In the genomic region with DNA sequence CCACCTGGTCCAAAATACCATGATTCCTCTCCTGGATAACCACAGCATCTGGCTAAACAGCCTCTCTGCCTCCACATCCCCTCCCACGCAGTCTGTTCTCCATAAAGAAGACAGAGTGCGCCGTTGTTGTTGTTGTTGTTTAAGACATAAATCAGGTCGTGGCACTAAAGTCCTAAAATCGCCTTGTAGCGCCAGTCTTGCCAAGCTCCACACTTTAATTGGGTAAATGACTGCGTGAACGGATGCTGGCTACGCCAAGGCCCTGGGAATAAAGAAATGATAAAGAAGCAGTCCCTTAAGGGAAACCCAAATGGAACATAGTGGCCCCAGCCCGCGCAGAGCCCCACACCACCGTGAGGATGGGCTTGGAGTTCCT, we compare ENCODE assay signal across 8 cellular contexts. TPM values are rescaled to one million over a fixed set of nuclear protein-coding genes. Genes with fewer than 3 reads are reported as not detected.
DNase-seq lines count a peak whose midpoint lies in the region; TF ChIP-seq lines count a peak whose summit lies in the region.

No MANE protein-coding gene starts in this region.

- H3K36me3 ChIP-seq in BJ (ENCODE audit: control insufficient read depth, insufficient read depth, low read length) = no peaks in the 10 kb centered on the region; the same call in 1 of the 2 replicates

- H3K27me3 Mint-ChIP-seq in nephron progenitor cell (ENCODE audit: low read depth, poor library complexity) = peaks cover 41% of the 10 kb centered on the region

- H3K4me1 Mint-ChIP-seq in nephron progenitor cell = peaks cover 28% of the 10 kb centered on the region

- no peak for DNase-seq in BJ (ENCODE audit: low read depth)
- DNase-seq in Jurkat, Clone E6-1 (ENCODE audit: low read depth, low spot score) = no peak
- no peak for DNase-seq in coronary artery (ENCODE audit: low spot score)
- DNase-seq in nephron progenitor cell = no peak
- DNase-seq in NCI-H146 (lab: John Stamatoyannopoulos, UW) = no peak
- no peak for DNase-seq in COR-L47 (lab: John Stamatoyannopoulos, UW)
- DNase-seq in DMS153 (lab: John Stamatoyannopoulos, UW) = no peak
- no peak for DNase-seq in AG08396 (ENCODE audit: low spot score)

- H3K4me3 ChIP-seq in BJ (ENCODE audit: low read depth, low read length) (peak overlapping the region; percentile 89), coronary artery (peak overlapping the region; percentile 99)
- peak overlapping the region; percentile 96 for H3K4me3 ChIP-seq in Jurkat, Clone E6-1 (ENCODE audit: low read length)

- TF ChIP-seq CTCF in BJ (IDR thresholded peaks at IDR 0.05; ENCODE audit: insufficient read depth, low read depth, low read length) = no peak
- no peak for TF ChIP-seq CTCF in coronary artery (IDR thresholded peaks at IDR 0.05)
- no peak for TF ChIP-seq CTCF in nephron progenitor cell (IDR thresholded peaks at IDR 0.05)

- H3K27ac Mint-ChIP-seq in nephron progenitor cell = peak overlapping the region; percentile 75

- POLR2A ChIA-PET in BJ (lab: Charles Lee) = no interaction called here

- peak overlapping the region; percentile 86 for H3K4me3 Mint-ChIP-seq in nephron progenitor cell

- CTCF ChIA-PET in BJ (lab: Yijun Ruan, JAX) = interaction anchor here (1.0 to 4.6 kb wide), 2 partner anchors 13 to 56 kb away, joined by 4 to 33 read pairs; no protein-coding TSS in a partner anchor

- H3K27me3 ChIP-seq in BJ (ENCODE audit: control insufficient read depth, insufficient read depth, low read length) = no peaks in the 10 kb centered on the region

- H3K36me3 Mint-ChIP-seq in nephron progenitor cell (ENCODE audit: low read depth) = peaks cover 33% of the 10 kb centered on the region

- peaks cover 18% of the 10 kb centered on the region for H3K9me3 Mint-ChIP-seq in nephron progenitor cell

- H3K27ac ChIP-seq in coronary artery = peak overlapping the region; percentile 47 to 84

RNA-seq across cellular contexts. Expression of a gene that starts 0.4 kb away (rescaled TPM):
- polyA plus RNA-seq in BJ (2011; rRNA removed) = 89.9 and 103 TPM in 2 replicates
- 67.2 and 83.6 TPM in 2 replicates for polyA minus RNA-seq in BJ (2011; rRNA and poly(A)+ RNA removed)
- polyA plus RNA-seq in Jurkat, Clone E6-1 (2012; ENCODE audit: insufficient read depth, insufficient read length) = 134 TPM

RNA-seq across cellular contexts. Expression of a gene that starts 34.0 kb away (rescaled TPM):
- 0.01 TPM in 1 of 2 replicates, not detected in the other for polyA plus RNA-seq in BJ (2011; rRNA removed)
- polyA minus RNA-seq in BJ (2011; rRNA and poly(A)+ RNA removed) = not detected in 2 replicates
- polyA plus RNA-seq in Jurkat, Clone E6-1 (2012; ENCODE audit: insufficient read depth, insufficient read length) = not detected
